Comparison of ENCODE assay signal across 13 cellular contexts in genomic region chr6:1636971-1637871, GRCh38. TPM values are rescaled to one million over a fixed set of nuclear protein-coding genes. Genes with fewer than 3 reads are reported as not detected.
DNase-seq lines count a peak whose midpoint lies in the region; ATAC-seq lines count a peak whose summit lies in the region.
"Had no signal": no experiment of that assay in that cellular context is flagged by ENCODE, and none has a peak within 500 bp of the region (broad histone marks: within the 10 kb centered on the region; RNA-seq: fewer than 3 reads in every experiment).

No MANE protein-coding gene starts in this region.

- H3K4me3 ChIP-seq in Karpas-422 (ENCODE audit: low read length): no peak overlapping the region
- H3K4me3 ChIP-seq: coronary artery had no signal

- H3K79me2 ChIP-seq in Karpas-422 (ENCODE audit: low read length): no peaks in the 10 kb centered on the region

- no peak overlapping the region for H3K4me3 Mint-ChIP-seq in activated CD4-positive, alpha-beta memory T cell treated with anti-CD3 and anti-CD28 coated beads for 36 hours

- H3K36me3 ChIP-seq in Karpas-422 (ENCODE audit: insufficient read depth, low read length): no peaks in the 10 kb centered on the region

- peak; percentile 96 for DNase-seq in DMS53 (lab: John Stamatoyannopoulos, UW)
- peak; percentile 63 for DNase-seq in Karpas-422
- DNase-seq in SHP77 (lab: John Stamatoyannopoulos, UW): peak; percentile 95 to 96
- DNase-seq in mesenteric fat pad (ENCODE audit: low spot score): peak; percentile 80
- DNase-seq in activated CD8-positive, alpha-beta memory T cell treated with anti-CD3 and anti-CD28 coated beads for 24 hours: no peak
- DNase-seq in activated CD4-positive, alpha-beta memory T cell treated with anti-CD3 and anti-CD28 coated beads for 36 hours: no peak
- DNase-seq: activated effector memory CD4-positive, alpha-beta T cell treated with Interleukin-2 at 50 U/mL for 16 hours; HCEC 1CT; NCI-H748 treated with DMSO at 0.1 percent for 48 hours had no signal

- no peaks in the 10 kb centered on the region for H4K20me1 ChIP-seq in Karpas-422 (ENCODE audit: insufficient read depth, low read depth, low read length)

- H3K4me1 ChIP-seq in Karpas-422 (ENCODE audit: low read length): peaks cover 16% of the 10 kb centered on the region

- no peak overlapping the region for H3K27ac Mint-ChIP-seq in activated CD4-positive, alpha-beta memory T cell treated with anti-CD3 and anti-CD28 coated beads for 36 hours

- no peak overlapping the region for H2AFZ ChIP-seq in Karpas-422 (ENCODE audit: low read length)

- no peaks in the 10 kb centered on the region for H3K9me3 ChIP-seq in Karpas-422 (ENCODE audit: low read length)

- no peak overlapping the region for H3K27ac ChIP-seq in Karpas-422 (ENCODE audit: low read length)
- H3K27ac ChIP-seq: VCaP had no signal

- intact Hi-C loops in activated CD4-positive, alpha-beta memory T cell treated with anti-CD3 and anti-CD28 coated beads for 36 hours (cut with micrococcal nuclease): no loop called here

- H3K9ac ChIP-seq in Karpas-422 (ENCODE audit: low read length): no peak overlapping the region

- CTCF ChIA-PET in activated CD4-positive, alpha-beta memory T cell treated with anti-CD3 and anti-CD28 coated beads for 36 hours (lab: Charles Lee): no interaction called here

- no peaks in the 10 kb centered on the region for H3K9me2 ChIP-seq in Karpas-422 (replicated peaks; ENCODE audit: insufficient read depth, low read length)

- H3K9me3 Mint-ChIP-seq in activated CD4-positive, alpha-beta memory T cell treated with anti-CD3 and anti-CD28 coated beads for 36 hours: no peaks in the 10 kb centered on the region

- POLR2A ChIA-PET in activated CD4-positive, alpha-beta memory T cell treated with anti-CD3 and anti-CD28 coated beads for 36 hours (lab: Charles Lee): no interaction called here

- H3K36me3 Mint-ChIP-seq in activated CD4-positive, alpha-beta memory T cell treated with anti-CD3 and anti-CD28 coated beads for 36 hours: peaks cover 1% of the 10 kb centered on the region

- no peaks in the 10 kb centered on the region for H3K4me1 Mint-ChIP-seq in activated CD4-positive, alpha-beta memory T cell treated with anti-CD3 and anti-CD28 coated beads for 36 hours (ENCODE audit: low read depth)

- H3K4me2 ChIP-seq in Karpas-422 (ENCODE audit: low read depth, low read length, poor library complexity, severe bottlenecking): peak overlapping the region; percentile 7

- ATAC-seq in HG03521 (IDR thresholded peaks at IDR 0.05; ENCODE audit: unreplicated experiment) (no peak), GM21390 (IDR thresholded peaks at IDR 0.05; ENCODE audit: unreplicated experiment) (no peak)

- H3K27me3 Mint-ChIP-seq in activated CD4-positive, alpha-beta memory T cell treated with anti-CD3 and anti-CD28 coated beads for 36 hours: peaks cover 2% of the 10 kb centered on the region

- H3K27me3 ChIP-seq in Karpas-422 (ENCODE audit: low read length): no peaks in the 10 kb centered on the region

RNA-seq across cellular contexts. Expression of gene FOXC1, which starts 27.5 kb away (rescaled TPM):
- not detected in 2 replicates for total RNA-seq in Karpas-422 (2014; rRNA removed; shearing (Covaris generic); ENCODE audit: low replicate concordance)
- total RNA-seq in mesenteric fat pad: 7.6 TPM
- total RNA-seq in activated CD4-positive, alpha-beta memory T cell treated with anti-CD3 and anti-CD28 coated beads for 36 hours: under 1 TPM; 0.05 to 0.07 TPM

Comparison
In these comparisons a context has a peak if more than half of its experiments do, and no peak if none do; other contexts are left out.
1. DNase-seq: peak in DMS53 (single experiment), Karpas-422 (single experiment), SHP77 (2 of 2) and mesenteric fat pad (single experiment); none in activated CD8-positive, alpha-beta memory T cell treated with anti-CD3 and anti-CD28 coated beads for 24 hours (single experiment) and activated CD4-positive, alpha-beta memory T cell treated with anti-CD3 and anti-CD28 coated beads for 36 hours (single experiment).